ENCODE assay signal across 20 cellular contexts in the genomic region with DNA sequence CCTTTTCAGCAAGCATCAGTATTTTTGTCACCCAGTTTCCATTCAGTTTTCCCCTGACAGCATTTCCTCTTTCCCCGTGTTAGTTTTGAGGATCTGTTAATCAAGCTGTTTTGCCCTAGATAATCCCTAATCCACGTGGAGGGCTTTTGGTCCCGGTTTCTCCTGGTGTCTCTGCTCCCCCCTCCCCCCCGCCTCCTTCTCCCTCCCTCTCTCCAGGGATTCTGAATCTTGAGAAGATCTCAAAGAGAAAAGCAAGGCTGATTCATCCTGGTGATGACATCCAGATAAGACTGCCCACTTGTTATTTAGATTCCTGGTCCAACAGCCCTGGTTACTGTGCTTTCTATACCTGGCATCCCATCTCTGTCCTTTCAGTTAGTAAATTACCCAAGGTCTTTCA. TPM values are rescaled to one million over a fixed set of nuclear protein-coding genes. Genes with fewer than 3 reads are reported as not detected.
"Had no signal": no experiment of that assay in that cellular context is flagged by ENCODE, and none has a peak within 500 bp of the region (broad histone marks: within the 10 kb centered on the region; RNA-seq: fewer than 3 reads in every experiment).

No MANE protein-coding gene starts in this region.

- DNase-seq: activated CD4-positive, alpha-beta T cell treated with anti-CD3 and anti-CD28 coated beads, Interleukin-2, amount 50 U/mL, for 4 hours; activated CD8-positive, alpha-beta memory T cell treated with anti-CD3 and anti-CD28 coated beads for 24 hours; activated CD8-positive, alpha-beta memory T cell treated with anti-CD3 and anti-CD28 coated beads, Interleukin-2, amount 50 U/mL, for 4 hours; activated naive CD4-positive, alpha-beta T cell treated with Interleukin-2 at 50 U/mL for 16 hours; activated naive CD8-positive, alpha-beta T cell treated with anti-CD3 and anti-CD28 coated beads, Interleukin-2, amount 10 ng/mL, durations not matched to agents 7 days and 5 days; activated T-cell treated with anti-CD3 and anti-CD28 coated beads, Interleukin-2, amount 50 U/mL, for 4 hours; cortex of kidney; heart right ventricle; immature natural killer cell; kidney glomerular epithelial cell; left lung; naive thymus-derived CD8-positive, alpha-beta T cell; spleen; stimulated activated CD4-positive, alpha-beta T cell treated with anti-CD3 and anti-CD28 coated beads, Interleukin-4, amount 100 ng/mL, for 24 hours; stimulated activated naive CD4-positive, alpha-beta T cell treated with Interleukin-2 at 50 U/mL for 16 hours; T-cell; upper lobe of right lung had no signal

- H3K27me3 ChIP-seq: cardiac muscle cell, heart right ventricle, left lung, spleen, upper lobe of right lung had no signal

- H3K27ac ChIP-seq: cardiac muscle cell, heart right ventricle, left lung, prostate gland, spleen, upper lobe of right lung had no signal

- H3K36me3 ChIP-seq: cardiac muscle cell, heart right ventricle, left lung, prostate gland, spleen, upper lobe of right lung had no signal

- H3K9me3 ChIP-seq: prostate gland, upper lobe of right lung had no signal

- H3K4me1 ChIP-seq: left lung, prostate gland, spleen, upper lobe of right lung had no signal

- H3K4me3 ChIP-seq: cardiac muscle cell, heart right ventricle, left lung, lung, prostate gland, spleen, upper lobe of right lung had no signal

RNA-seq across cellular contexts. Expression of gene KCNA4, which starts 59.4 kb away (rescaled TPM):
- polyA plus RNA-seq: immature natural killer cell; naive thymus-derived CD8-positive, alpha-beta T cell; spleen had no signal
